8 cellular contexts compared by ENCODE assay signal in genomic region chr1:93878501-93878888, GRCh38. TPM values are rescaled to one million over a fixed set of nuclear protein-coding genes. Genes with fewer than 3 reads are reported as not detected.
DNase-seq lines count a peak whose midpoint lies in the region; ATAC-seq and TF ChIP-seq lines count a peak whose summit lies in the region.

No MANE protein-coding gene starts in this region.

- TF ChIP-seq CTCF in GM12875 (IDR thresholded peaks at IDR 0.05; ENCODE audit: borderline replicate concordance, insufficient read depth, low read depth, low read length) = no peak
- no peak for TF ChIP-seq CTCF in HFF-Myc (IDR thresholded peaks at IDR 0.05; ENCODE audit: low read depth, low read length, missing control alignments)
- no peak for TF ChIP-seq CTCF in NB4 (IDR thresholded peaks at IDR 0.05; ENCODE audit: low read depth, low read length)

- peaks cover 45% of the 10 kb centered on the region for H3K36me3 Mint-ChIP-seq in natural killer cell treated with Interleukin-12 subunit alpha and Interleukin-12 subunit beta and Interleukin-15 and Interleukin-18, amount 100 ng/mL, for 72 hours

- no peak for TF ChIP-seq POLR2A in NB4 (IDR thresholded peaks at IDR 0.05; ENCODE audit: extremely low read depth, insufficient read length)

- H3K4me3 ChIP-seq in GM12875 (ENCODE audit: low read depth, low read length) (peak overlapping the region; percentile 89), HFF-Myc (replicated peaks; ENCODE audit: low read depth, low read length) (peak overlapping the region; percentile 99), NB4 (ENCODE audit: low read depth, low read length) (peak overlapping the region; percentile 89)

- no peaks in the 10 kb centered on the region for H3K27me3 Mint-ChIP-seq in natural killer cell treated with Interleukin-12 subunit alpha and Interleukin-12 subunit beta and Interleukin-15 and Interleukin-18, amount 100 ng/mL, for 72 hours
- no peaks in the 10 kb centered on the region for H3K27me3 Mint-ChIP-seq in stimulated activated naive CD8-positive, alpha-beta T cell treated with anti-CD3 and anti-CD28 coated beads, Interleukin-15, amount 100 ng/mL, for 72 hours

- no peak for DNase-seq in HFF-Myc (ENCODE audit: extremely low read depth, low read depth)
- DNase-seq in NB4 (ENCODE audit: low read depth) = peak; percentile 60
- peak; percentile 54 for DNase-seq in activated T-cell treated with anti-CD3 and anti-CD28 coated beads for 1 hour (ENCODE audit: low read depth)
- peak; percentile 83 for DNase-seq in natural killer cell treated with Interleukin-12 subunit alpha and Interleukin-12 subunit beta and Interleukin-15 and Interleukin-18, amount 100 ng/mL, for 72 hours (ENCODE audit: low spot score)
- peak; percentile 27 to 65 for DNase-seq in stimulated activated naive CD8-positive, alpha-beta T cell treated with anti-CD3 and anti-CD28 coated beads, Interleukin-15, amount 100 ng/mL, for 72 hours
- no peak for DNase-seq in NCI-H128 (lab: John Stamatoyannopoulos, UW; ENCODE audit: unreplicated experiment)

- H3K27ac Mint-ChIP-seq in natural killer cell treated with Interleukin-12 subunit alpha and Interleukin-12 subunit beta and Interleukin-15 and Interleukin-18, amount 100 ng/mL, for 72 hours = peak overlapping the region; percentile 98 to 100
- H3K27ac Mint-ChIP-seq in stimulated activated naive CD8-positive, alpha-beta T cell treated with anti-CD3 and anti-CD28 coated beads, Interleukin-15, amount 100 ng/mL, for 72 hours = peak overlapping the region; percentile 94 to 99

- ATAC-seq in esophagus mucosa = peak; percentile 86
- ATAC-seq in natural killer cell treated with Interleukin-12 subunit alpha and Interleukin-12 subunit beta and Interleukin-15 and Interleukin-18, amount 100 ng/mL, for 72 hours = peak; percentile 89
- peak; percentile 79 for ATAC-seq in stimulated activated naive CD8-positive, alpha-beta T cell treated with anti-CD3 and anti-CD28 coated beads, Interleukin-15, amount 100 ng/mL, for 72 hours

- H3K4me3 Mint-ChIP-seq in natural killer cell treated with Interleukin-12 subunit alpha and Interleukin-12 subunit beta and Interleukin-15 and Interleukin-18, amount 100 ng/mL, for 72 hours = peak overlapping the region; percentile 93
- peak overlapping the region; percentile 83 to 84 for H3K4me3 Mint-ChIP-seq in stimulated activated naive CD8-positive, alpha-beta T cell treated with anti-CD3 and anti-CD28 coated beads, Interleukin-15, amount 100 ng/mL, for 72 hours

- no peaks in the 10 kb centered on the region for H3K9me3 Mint-ChIP-seq in natural killer cell treated with Interleukin-12 subunit alpha and Interleukin-12 subunit beta and Interleukin-15 and Interleukin-18, amount 100 ng/mL, for 72 hours
- no peaks in the 10 kb centered on the region for H3K9me3 Mint-ChIP-seq in stimulated activated naive CD8-positive, alpha-beta T cell treated with anti-CD3 and anti-CD28 coated beads, Interleukin-15, amount 100 ng/mL, for 72 hours

- H3K4me1 Mint-ChIP-seq in natural killer cell treated with Interleukin-12 subunit alpha and Interleukin-12 subunit beta and Interleukin-15 and Interleukin-18, amount 100 ng/mL, for 72 hours (ENCODE audit: low read depth in 2 of 2) = peaks cover 40 to 42% of the 10 kb centered on the region in 2 donors
- H3K4me1 Mint-ChIP-seq in stimulated activated naive CD8-positive, alpha-beta T cell treated with anti-CD3 and anti-CD28 coated beads, Interleukin-15, amount 100 ng/mL, for 72 hours = peaks cover 45% of the 10 kb centered on the region

RNA-seq across cellular contexts. Expression of gene DNTTIP2, which starts 0.5 kb away (rescaled TPM):
- total RNA-seq in esophagus mucosa = 48.5 TPM
- 100 to 1,000 TPM in 1 of 2 donors, 10 to 100 TPM in 1; 78.4 to 101 TPM for total RNA-seq in natural killer cell treated with Interleukin-12 subunit alpha and Interleukin-12 subunit beta and Interleukin-15 and Interleukin-18, amount 100 ng/mL, for 72 hours

RNA-seq across cellular contexts. Expression of gene GCLM, which starts 30.7 kb away (rescaled TPM):
- total RNA-seq in esophagus mucosa = 11.6 TPM
- 10 to 100 TPM; 27.8 to 31.4 TPM for total RNA-seq in natural killer cell treated with Interleukin-12 subunit alpha and Interleukin-12 subunit beta and Interleukin-15 and Interleukin-18, amount 100 ng/mL, for 72 hours

Comparison
In these comparisons a context has a peak if more than half of its experiments do, and no peak if none do; other contexts are left out.
1. DNase-seq: peak in NB4 (single experiment), activated T-cell treated with anti-CD3 and anti-CD28 coated beads for 1 hour (single experiment), natural killer cell treated with Interleukin-12 subunit alpha and Interleukin-12 subunit beta and Interleukin-15 and Interleukin-18, amount 100 ng/mL, for 72 hours (single experiment) and stimulated activated naive CD8-positive, alpha-beta T cell treated with anti-CD3 and anti-CD28 coated beads, Interleukin-15, amount 100 ng/mL, for 72 hours (2 of 2); none in HFF-Myc (single experiment) and NCI-H128 (single experiment).
2. Peak in every context shown above with its lines, with median percentiles within 50 percentile points of each other: H3K4me3 ChIP-seq and ATAC-seq.